Comparison of ENCODE assay signal across 14 cellular contexts in the genomic region with DNA sequence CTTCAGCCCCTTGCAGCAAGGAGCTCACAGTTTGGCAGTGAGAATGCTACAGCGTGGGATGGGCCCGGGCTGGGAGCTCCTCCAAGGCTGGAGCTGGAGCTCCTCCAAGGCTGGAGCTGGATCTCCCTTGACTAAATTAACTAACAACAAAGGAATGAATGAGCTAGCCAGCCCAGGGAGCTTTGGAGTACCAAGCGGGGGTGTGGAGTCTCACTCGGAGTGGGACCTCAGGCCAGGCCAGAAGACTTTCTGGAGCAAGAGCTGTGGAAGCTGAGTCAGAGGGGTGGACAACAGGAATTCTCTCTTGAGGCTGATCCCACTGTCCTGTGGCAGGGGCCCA.
DNase-seq lines count a peak whose midpoint lies in the region; ATAC-seq, FAIRE-seq and TF ChIP-seq lines count a peak whose summit lies in the region.
"Had no signal": no experiment of that assay in that cellular context is flagged by ENCODE, and none has a peak within 500 bp of the region (broad histone marks: within the 10 kb centered on the region; RNA-seq: fewer than 3 reads in every experiment).

No MANE protein-coding gene starts in this region.

- POLR2A ChIA-PET in AG04450 (lab: Yijun Ruan, JAX) = interaction anchor here (1.2 to 1.5 kb wide), 3 partner anchors 23 to 384 kb away, joined by 4 to 8 read pairs (median 8); no protein-coding TSS in a partner anchor

- ATAC-seq in HG02763 (IDR thresholded peaks at IDR 0.05; ENCODE audit: unreplicated experiment) = no peak

- CTCF ChIA-PET in AG04450 (lab: Charles Lee) = no interaction called here

- no peaks in the 10 kb centered on the region; the same call in 1 of the 2 replicates for H3K9me3 ChIP-seq in AG04450 (ENCODE audit: control insufficient read depth, insufficient read depth, low read length)
- H3K9me3 ChIP-seq: BLaER1 treated with 17β-estradiol and CSF1 and Interleukin-3, amounts not matched to agents 10 nM and 100 nM had no signal

- no peak overlapping the region for H3K4me3 ChIP-seq in AG04450 (ENCODE audit: low read depth, low read length)
- H3K4me3 ChIP-seq: BLaER1 treated with 17β-estradiol and CSF1 and Interleukin-3, amounts not matched to agents 10 nM and 100 nM; cardiac muscle cell had no signal

- TF ChIP-seq CTCF in AG04450 (IDR thresholded peaks at IDR 0.05; ENCODE audit: low read depth, low read length) = no peak

- no peak for FAIRE-seq in frontal cortex (lab: Jason Lieb, UNC)
- FAIRE-seq: GM12891 had no signal

- peak overlapping the region; percentile 92 for H3K27ac ChIP-seq in AG04450 (ENCODE audit: low read depth, low read length)
- H3K27ac ChIP-seq: BLaER1 treated with 17β-estradiol and CSF1 and Interleukin-3, amounts not matched to agents 10 nM and 100 nM; cardiac muscle cell had no signal

- H3K27me3 ChIP-seq in AG04450 (ENCODE audit: control insufficient read depth, insufficient read depth, low read length) = no peaks in the 10 kb centered on the region
- H3K27me3 ChIP-seq: BLaER1 treated with 17β-estradiol and CSF1 and Interleukin-3, amounts not matched to agents 10 nM and 100 nM had no signal

- DNase-seq in AG04450 (ENCODE audit: low read depth, low spot score) (peak; percentile 91), amniotic epithelial cell (ENCODE audit: low read depth) (peak; percentile 87), frontal cortex (ENCODE audit: low spot score in 2 of 2) (peak; percentile 27 to 64), nucleus accumbens (lab: John Stamatoyannopoulos, UW) (peak in 44 of 56 donors; percentile 11 to 83 (median 49)), NCI-H146 treated with DMSO at 0.1 percent for 48 hours (lab: John Stamatoyannopoulos, UW; ENCODE audit: unreplicated experiment) (no peak), NCI-H1694 (lab: John Stamatoyannopoulos, UW) (no peak), cortex of kidney (lab: John Stamatoyannopoulos, UW) (no peak)
- DNase-seq: activated CD4-positive, alpha-beta T cell treated with anti-CD3 and anti-CD28 coated beads, Interleukin-2, amount 50 U/mL, for 48 hours; immature natural killer cell; NCI-H1930 had no signal

Comparison
In these comparisons a context has a peak if more than half of its experiments do, and no peak if none do; other contexts are left out.
1. DNase-seq: peak in AG04450 (single experiment), amniotic epithelial cell (single experiment), frontal cortex (2 of 2) and nucleus accumbens (44 of 56); none in NCI-H146 treated with DMSO at 0.1 percent for 48 hours (single experiment), NCI-H1694 (single experiment) and cortex of kidney (single experiment).